Comparison of ENCODE assay signal across 8 cellular contexts in genomic region chr2:127640082-127641072, GRCh38. TPM values are rescaled to one million over a fixed set of nuclear protein-coding genes. Genes with fewer than 3 reads are reported as not detected.
DNase-seq lines count a peak whose midpoint lies in the region; ATAC-seq and TF ChIP-seq lines count a peak whose summit lies in the region.

No MANE protein-coding gene starts in this region.

- no peaks in the 10 kb centered on the region for H3K79me2 ChIP-seq in SK-N-SH (ENCODE audit: insufficient read depth)

- whole genome bisulfite sequencing in SK-N-SH (ENCODE audit: low lambda C conversion rate), result 83% methylated on average over 4 of the region's 25 CpGs
- 67% methylated on average over 6 of the region's 25 CpGs for WGBS in suprapubic skin

- no peaks in the 10 kb centered on the region for H3K9me2 ChIP-seq in SK-N-SH

- no peaks in the 10 kb centered on the region for H3K36me3 Mint-ChIP-seq in stimulated activated naive CD8-positive, alpha-beta T cell treated with anti-CD3 and anti-CD28 coated beads, Interleukin-15, Interleukin-2, amounts not matched to agents 100 ng/mL and 50 ng/mL, for 24 hours (ENCODE audit: low read depth)

- peak overlapping the region; percentile 99 for H3K4me2 ChIP-seq in BLaER1
- H3K4me2 ChIP-seq in SK-N-SH, result no peak overlapping the region

- H3K4me1 ChIP-seq in BLaER1 (peaks cover 100% of the 10 kb centered on the region), SK-N-SH (ENCODE audit: control insufficient read depth in 1 of 2, insufficient read depth in 2 of 2, low read depth in 1 of 2, low read length in 1 of 2) (peaks cover 10 to 30% of the 10 kb centered on the region in 2 experiments; a peak in 3 of 4 replicates), suprapubic skin (peaks cover 18% of the 10 kb centered on the region)

- H2AFZ ChIP-seq in SK-N-SH (ENCODE audit: low read depth), result no peak overlapping the region

- ATAC-seq in GM21786 (IDR thresholded peaks at IDR 0.05; ENCODE audit: unreplicated experiment) (peak; percentile 46), GM18498 (IDR thresholded peaks at IDR 0.05; ENCODE audit: unreplicated experiment) (no peak)

- peak; percentile 38 for TF ChIP-seq CTCF in SK-N-SH (IDR thresholded peaks at IDR 0.05)
- peak; percentile 22 for TF ChIP-seq CTCF in fibroblast of mammary gland (conservative IDR thresholded peaks at IDR 0.05; ENCODE audit: control insufficient read depth, insufficient read depth, low read depth, low read length)
- no peak for TF ChIP-seq CTCF in suprapubic skin (IDR thresholded peaks at IDR 0.05)

- H3K27ac ChIP-seq in BLaER1, result peak overlapping the region; percentile 97
- H3K27ac ChIP-seq in SK-N-SH (ENCODE audit: low read depth in 2 of 2, low read length in 1 of 2), result no peak overlapping the region
- H3K27ac ChIP-seq in suprapubic skin, result no peak overlapping the region

- CTCF ChIA-PET in SK-N-SH (lab: Yijun Ruan, JAX), result interaction anchor here (0.6 to 3.6 kb wide), 7 partner anchors 9 to 218 kb away, joined by 3 to 21 read pairs (median 4); partner anchors contain the start of gene LIMS2

- TF ChIP-seq POLR2A in suprapubic skin (IDR thresholded peaks at IDR 0.05), result no peak

- TF ChIP-seq RAD21 in SK-N-SH (IDR thresholded peaks at IDR 0.05; ENCODE audit: low read length), result peak; percentile 22; the same call in 1 of the 2 replicates

- POLR2A ChIA-PET in SK-N-SH (lab: Yijun Ruan, JAX), result interaction anchor here (1.6 kb wide), 1 partner anchor 62 kb away, joined by 3 read pairs; no protein-coding TSS in a partner anchor

- no peaks in the 10 kb centered on the region for H4K20me1 ChIP-seq in BLaER1
- H4K20me1 ChIP-seq in SK-N-SH (ENCODE audit: insufficient read depth), result no peaks in the 10 kb centered on the region

- H3K27me3 Mint-ChIP-seq in stimulated activated naive CD8-positive, alpha-beta T cell treated with anti-CD3 and anti-CD28 coated beads, Interleukin-15, Interleukin-2, amounts not matched to agents 100 ng/mL and 50 ng/mL, for 24 hours, result no peaks in the 10 kb centered on the region

- H3K9ac ChIP-seq in BLaER1 (peak overlapping the region; percentile 85), SK-N-SH (no peak overlapping the region)

- H3K9me3 ChIP-seq in BLaER1 (no peaks in the 10 kb centered on the region), SK-N-SH (no peaks in the 10 kb centered on the region), suprapubic skin (no peaks in the 10 kb centered on the region)

- H3K27ac Mint-ChIP-seq in stimulated activated naive CD8-positive, alpha-beta T cell treated with anti-CD3 and anti-CD28 coated beads, Interleukin-15, Interleukin-2, amounts not matched to agents 100 ng/mL and 50 ng/mL, for 24 hours, result peak overlapping the region; percentile 68

- no peaks in the 10 kb centered on the region for H3K9me3 Mint-ChIP-seq in stimulated activated naive CD8-positive, alpha-beta T cell treated with anti-CD3 and anti-CD28 coated beads, Interleukin-15, Interleukin-2, amounts not matched to agents 100 ng/mL and 50 ng/mL, for 24 hours

- H3K4me1 Mint-ChIP-seq in stimulated activated naive CD8-positive, alpha-beta T cell treated with anti-CD3 and anti-CD28 coated beads, Interleukin-15, Interleukin-2, amounts not matched to agents 100 ng/mL and 50 ng/mL, for 24 hours (ENCODE audit: low read depth), result peaks cover 36% of the 10 kb centered on the region

- H3K27me3 ChIP-seq in BLaER1 (no peaks in the 10 kb centered on the region), SK-N-SH (ENCODE audit: insufficient read depth) (no peaks in the 10 kb centered on the region), suprapubic skin (no peaks in the 10 kb centered on the region)

- DNase-seq in SK-N-SH, result peak; percentile 72
- no peak for DNase-seq in fibroblast of mammary gland (ENCODE audit: low read depth)
- DNase-seq in activated CD4-positive, CD25-positive, alpha-beta regulatory T cell (lab: John Stamatoyannopoulos, UW), result no peak
- no peak for DNase-seq in suprapubic skin (ENCODE audit: low spot score in 2 of 2)

- H3K4me3 Mint-ChIP-seq in stimulated activated naive CD8-positive, alpha-beta T cell treated with anti-CD3 and anti-CD28 coated beads, Interleukin-15, Interleukin-2, amounts not matched to agents 100 ng/mL and 50 ng/mL, for 24 hours, result peak overlapping the region; percentile 49

- H3F3A ChIP-seq in SK-N-SH (replicated peaks; ENCODE audit: insufficient read depth), result no peaks in the 10 kb centered on the region

- no peaks in the 10 kb centered on the region for H3K36me3 ChIP-seq in BLaER1
- no peaks in the 10 kb centered on the region for H3K36me3 ChIP-seq in SK-N-SH (replicated peaks in 1 of 2; ENCODE audit: control insufficient read depth in 1 of 2, insufficient read depth in 2 of 2, low read length in 1 of 2)
- H3K36me3 ChIP-seq in suprapubic skin, result no peaks in the 10 kb centered on the region

- TF ChIP-seq EP300 in SK-N-SH (IDR thresholded peaks at IDR 0.05; ENCODE audit: borderline replicate concordance in 1 of 2, low read depth in 1 of 2, low read length in 1 of 2), result no peak
- no peak for TF ChIP-seq EP300 in suprapubic skin (IDR thresholded peaks at IDR 0.05)

- H3K4me3 ChIP-seq in BLaER1 (peak overlapping the region; percentile 57), SK-N-SH (ENCODE audit: low read depth in 2 of 2, low read length in 1 of 2) (no peak overlapping the region), fibroblast of mammary gland (ENCODE audit: control insufficient read depth, low read depth, low read length) (no peak overlapping the region), suprapubic skin (no peak overlapping the region)

TF ChIP-seq in SK-N-SH, 30 proteins besides CTCF, POLR2A, EP300 and RAD21:
- TF ChIP-seq, protein P1, sequence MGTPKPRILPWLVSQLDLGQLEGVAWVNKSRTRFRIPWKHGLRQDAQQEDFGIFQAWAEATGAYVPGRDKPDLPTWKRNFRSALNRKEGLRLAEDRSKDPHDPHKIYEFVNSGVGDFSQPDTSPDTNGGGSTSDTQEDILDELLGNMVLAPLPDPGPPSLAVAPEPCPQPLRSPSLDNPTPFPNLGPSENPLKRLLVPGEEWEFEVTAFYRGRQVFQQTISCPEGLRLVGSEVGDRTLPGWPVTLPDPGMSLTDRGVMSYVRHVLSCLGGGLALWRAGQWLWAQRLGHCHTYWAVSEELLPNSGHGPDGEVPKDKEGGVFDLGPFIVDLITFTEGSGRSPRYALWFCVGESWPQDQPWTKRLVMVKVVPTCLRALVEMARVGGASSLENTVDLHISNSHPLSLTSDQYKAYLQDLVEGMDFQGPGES (IDR thresholded peaks at IDR 0.05; ENCODE audit: low read depth, low read length), result no peak
- TF ChIP-seq CHD2 (IDR thresholded peaks at IDR 0.05; ENCODE audit: low read length, partially characterized antibody) (no peak), MXI1 (IDR thresholded peaks at IDR 0.05; ENCODE audit: low read depth, low read length) (no peak)

RNA-seq across cellular contexts. Expression of gene GPR17, which starts 5.6 kb away (rescaled TPM):
- polyA plus RNA-seq in SK-N-SH (2012; rRNA removed), result 0.03 TPM in 1 of 2 replicates, not detected in the other
- polyA plus RNA-seq in SK-N-SH (2012; cell fraction: cytosol; rRNA removed), result not detected in 2 replicates
- not detected in 2 replicates for polyA plus RNA-seq in SK-N-SH (2012; cell fraction: nucleus; rRNA removed)
- total RNA-seq in suprapubic skin, result under 1 TPM in 2 of 4 donors, not detected in 2; 0.48 to 0.52 TPM

RNA-seq across cellular contexts. Expression of gene LIMS2, which starts 35.0 kb away (rescaled TPM):
- 2.2 and 2.7 TPM in 2 replicates for polyA plus RNA-seq in SK-N-SH (2012; rRNA removed)
- polyA plus RNA-seq in SK-N-SH (2012; cell fraction: cytosol; rRNA removed), result 1.3 and 1.8 TPM in 2 replicates
- 13.9 and 22.5 TPM in 2 replicates for polyA plus RNA-seq in SK-N-SH (2012; cell fraction: nucleus; rRNA removed)
- 10 to 100 TPM in 2 of 4 donors, 1 to 10 TPM in 2; 9.2 to 40.0 (median 15.4) TPM for total RNA-seq in suprapubic skin

Comparison
In these comparisons a context has a peak if more than half of its experiments do, and no peak if none do; other contexts are left out.
1. CTCF ChIP-seq: peak in SK-N-SH (single experiment) and fibroblast of mammary gland (single experiment); none in suprapubic skin (0 of 2).